In genomic region chr17:44207319-44207718, GRCh38 we compare ENCODE assay signal across 23 cellular contexts. TPM values are rescaled to one million over a fixed set of nuclear protein-coding genes. Genes with fewer than 3 reads are reported as not detected.
"Had no signal": no experiment of that assay in that cellular context is flagged by ENCODE, and none has a peak within 500 bp of the region (broad histone marks: within the 10 kb centered on the region; RNA-seq: fewer than 3 reads in every experiment).

No MANE protein-coding gene starts in this region.

- H3K9me3 ChIP-seq: breast epithelium, spleen, testis, transverse colon had no signal

- DNase-seq: activated CD4-positive, alpha-beta T cell treated with anti-CD3 and anti-CD28 coated beads, Interleukin-2, amount 50 U/mL, for 4 hours; activated effector memory CD4-positive, alpha-beta T cell treated with anti-CD3 and anti-CD28 coated beads, Interleukin-2, amount 50 U/mL, for 16 hours; activated naive CD4-positive, alpha-beta T cell treated with anti-CD3 and anti-CD28 coated beads for 36 hours; central memory CD4-positive, alpha-beta T cell; foreskin fibroblast; head of caudate nucleus; hypothalamus; immature natural killer cell; kidney; naive B cell; occipital lobe; spleen; stimulated activated naive CD8-positive, alpha-beta T cell treated with anti-CD3 and anti-CD28 coated beads, Interleukin-15, Interleukin-2, amounts not matched to agents 100 U/mL and 50 U/mL, for 24 hours; testis; transverse colon had no signal

- H3K9me3 Mint-ChIP-seq: activated naive CD4-positive, alpha-beta T cell treated with anti-CD3 and anti-CD28 coated beads for 36 hours; activated T-helper 1 cell treated with anti-CD3 and anti-CD28 coated beads, Interleukin-12 subunit alpha, Interleukin-12 subunit beta, Interleukin-2, Interleukin-4 antibody, amounts not matched to agents 30 ng/mL and 10 ng/mL and 1 ng/mL, durations not matched to agents 14 hours and 24 hours and 36 hours; immature natural killer cell; mesothelial cell of epicardium; naive B cell; neural crest cell had no signal

- H3K27ac ChIP-seq: breast epithelium, spleen, testis, transverse colon had no signal

- H3K27me3 ChIP-seq: breast epithelium, spleen, testis, transverse colon had no signal

- ATAC-seq: right cardiac atrium; stimulated activated naive CD8-positive, alpha-beta T cell treated with anti-CD3 and anti-CD28 coated beads, Interleukin-15, Interleukin-2, amounts not matched to agents 100 U/mL and 50 U/mL, for 24 hours had no signal

- H3K27ac Mint-ChIP-seq: mesothelial cell of epicardium had no signal

- H3K27me3 Mint-ChIP-seq: naive B cell had no signal

- H3K4me3 Mint-ChIP-seq: activated naive CD4-positive, alpha-beta T cell treated with anti-CD3 and anti-CD28 coated beads for 36 hours; activated T-helper 1 cell treated with anti-CD3 and anti-CD28 coated beads, Interleukin-12 subunit alpha, Interleukin-12 subunit beta, Interleukin-2, Interleukin-4 antibody, amounts not matched to agents 30 ng/mL and 10 ng/mL and 1 ng/mL, durations not matched to agents 14 hours and 24 hours and 36 hours; immature natural killer cell; mesothelial cell of epicardium had no signal

- H3K4me3 ChIP-seq: breast epithelium, spleen, testis, transverse colon had no signal

RNA-seq across cellular contexts. Expression of gene ASB16, which starts 36.8 kb away (rescaled TPM):
- total RNA-seq: endothelial cell of umbilical vein; occipital lobe; pulmonary artery endothelial cell; T-helper 1 cell treated with Interleukin-12 subunit alpha and Interleukin-12 subunit beta and Interleukin-4 antibody, amounts not matched to agents 30 ng/mL and 1 ng/mL, for 36 hours had no signal
- polyA plus RNA-seq: endothelial cell of umbilical vein had no signal
